ENCODE assay signal across 28 cellular contexts in the genomic region with DNA sequence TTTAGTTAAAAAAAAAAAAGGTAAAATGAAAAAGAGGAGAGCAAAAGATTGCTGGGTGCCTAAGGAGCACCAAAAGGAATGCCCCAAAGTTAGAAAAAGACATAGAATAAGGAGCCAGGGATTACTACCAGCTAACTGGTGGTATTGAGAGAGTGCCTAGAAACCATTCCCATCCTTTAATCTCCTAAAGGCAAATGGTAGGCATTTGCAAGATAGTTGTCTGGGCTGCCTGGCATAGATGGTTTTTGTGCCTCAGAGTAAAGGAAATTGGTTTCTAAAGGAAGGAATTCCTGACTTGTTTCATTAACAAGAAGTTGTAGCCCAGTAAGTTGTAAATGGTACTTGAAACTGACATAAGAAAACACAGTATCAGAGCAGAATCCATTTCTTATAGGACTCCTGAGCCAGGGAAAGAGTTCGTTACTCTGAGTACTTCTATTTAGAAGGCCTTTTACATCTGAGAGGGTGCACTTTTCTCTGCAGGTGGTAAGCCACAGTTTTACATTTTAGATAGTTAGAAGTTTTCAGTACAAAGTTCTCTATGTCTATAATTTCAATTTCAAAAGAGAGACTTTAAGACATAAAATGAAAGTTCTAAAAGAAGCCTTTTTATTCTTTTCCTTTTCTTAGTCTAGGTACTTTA.
"Had no signal": no experiment of that assay in that cellular context is flagged by ENCODE, and none has a peak within 500 bp of the region (broad histone marks: within the 10 kb centered on the region; RNA-seq: fewer than 3 reads in every experiment).

No MANE protein-coding gene starts in this region.

- H3K79me2 ChIP-seq: parathyroid adenoma had no signal

- H3K27ac ChIP-seq: adrenal gland, body of pancreas, esophagus muscularis mucosa, parathyroid adenoma, psoas muscle, sigmoid colon, tibial artery had no signal

- H3K4me1 ChIP-seq: adrenal gland, body of pancreas, esophagus muscularis mucosa, parathyroid adenoma, psoas muscle, sigmoid colon, tibial artery had no signal

- H3K27me3 ChIP-seq: adrenal gland, body of pancreas, esophagus muscularis mucosa, sigmoid colon, tibial artery had no signal

- H3K9me3 ChIP-seq: adrenal gland, body of pancreas, esophagus muscularis mucosa, psoas muscle, sigmoid colon had no signal

- ATAC-seq: body of pancreas; left cardiac atrium; left ventricle myocardium superior; psoas muscle; stimulated activated memory B cell treated with anti-CD40 and anti-IgM and Interleukin-4, amounts not matched to agents 10 μg/mL and 1 μg/mL and 100 μg/mL, for 72 hours; stimulated activated naive CD8-positive, alpha-beta T cell treated with anti-CD3 and anti-CD28 coated beads, Interleukin-15, amount 100 ng/mL, for 72 hours had no signal

- H3K36me3 ChIP-seq: adrenal gland, esophagus muscularis mucosa, sigmoid colon, tibial artery had no signal

- H2AFZ ChIP-seq: parathyroid adenoma had no signal

- DNase-seq: activated CD4-positive, alpha-beta memory T cell treated with anti-CD3 and anti-CD28 coated beads for 36 hours; activated CD4-positive, alpha-beta T cell treated with anti-CD3 and anti-CD28 coated beads for 48 hours; activated CD4-positive, CD25-positive, alpha-beta regulatory T cell; activated CD8-positive, alpha-beta memory T cell treated with anti-CD3 and anti-CD28 coated beads, Interleukin-2, amount 50 U/mL, for 4 hours; activated effector memory CD4-positive, alpha-beta T cell treated with anti-CD3 and anti-CD28 coated beads, Interleukin-2, amount 50 U/mL, for 16 hours; activated naive CD4-positive, alpha-beta T cell treated with anti-CD3 and anti-CD28 coated beads for 36 hours; activated naive CD8-positive, alpha-beta T cell treated with anti-CD3 and anti-CD28 coated beads for 36 hours; activated T-cell treated with anti-CD3 and anti-CD28 coated beads, Interleukin-2, amount 50 U/mL, for 1 hour; adrenal gland; aorta; body of pancreas; dermis blood vessel endothelial cell; effector CD4-positive, alpha-beta T cell; foreskin melanocyte; left cardiac atrium; left ventricle myocardium superior; nephron progenitor cell; occipital lobe; psoas muscle; sigmoid colon; small intestine; stimulated activated CD4-positive, alpha-beta T cell treated with anti-CD3 and anti-CD28 coated beads, Interleukin-4, amount 100 ng/mL, for 24 hours; stimulated activated naive CD8-positive, alpha-beta T cell treated with anti-CD3 and anti-CD28 coated beads, Interleukin-15, amount 100 ng/mL, for 72 hours; substantia nigra; tibial artery had no signal

- H3K9ac ChIP-seq: parathyroid adenoma had no signal

- H3K4me3 ChIP-seq: adrenal gland, body of pancreas, esophagus muscularis mucosa, psoas muscle, sigmoid colon, tibial artery had no signal
